ENCODE assay signal across 24 cellular contexts in genomic region chr12:21757665-21758064, GRCh38. TPM values are rescaled to one million over a fixed set of nuclear protein-coding genes. Genes with fewer than 3 reads are reported as not detected.
DNase-seq lines count a peak whose midpoint lies in the region; ATAC-seq and TF ChIP-seq lines count a peak whose summit lies in the region.
"Had no signal": no experiment of that assay in that cellular context is flagged by ENCODE, and none has a peak within 500 bp of the region (broad histone marks: within the 10 kb centered on the region; RNA-seq: fewer than 3 reads in every experiment).

No MANE protein-coding gene starts in this region.

- peak; percentile 90 for ATAC-seq in left lobe of liver
- peak; percentile 91 to 96 (median 94) for ATAC-seq in right lobe of liver
- ATAC-seq: A549, GM23338, HCT116 had no signal

- peak overlapping the region; percentile 34 for H3K27ac Mint-ChIP-seq in Caco-2 (ENCODE audit: unreplicated experiment)
- H3K27ac Mint-ChIP-seq: CD14-positive monocyte; CD4-positive, alpha-beta T cell; CD8-positive, alpha-beta memory T cell; GM23338; H9 had no signal

- H3K4me3 ChIP-seq in Caco-2 (ENCODE audit: low read depth, low read length) (no peak overlapping the region), right lobe of liver (peak overlapping the region in 2 of 3 donors; percentile 9 to 35), MG63 (no peak overlapping the region)
- H3K4me3 ChIP-seq: A549; BLaER1 treated with 17β-estradiol and CSF1 and Interleukin-3, amounts not matched to agents 10 nM and 100 nM; GM23338 had no signal

- TF ChIP-seq CTCF in Caco-2 (IDR thresholded peaks at IDR 0.05; ENCODE audit: insufficient read depth in 1 of 2, low read depth in 1 of 2, low read length in 1 of 2, severe bottlenecking in 1 of 2, unreplicated experiment in 1 of 2) (no peak), right lobe of liver (IDR thresholded peaks at IDR 0.05) (no peak)

- BruUV-seq in Caco-2 (replicated peaks; lab: Mats Ljungman, UMichigan) = no TSS peak

- no peaks in the 10 kb centered on the region for H3K27me3 ChIP-seq in Caco-2 (replicated peaks; ENCODE audit: control insufficient read depth, insufficient read depth, low read length)
- H3K27me3 ChIP-seq in right lobe of liver = no peaks in the 10 kb centered on the region
- no peaks in the 10 kb centered on the region for H3K27me3 ChIP-seq in MG63
- H3K27me3 ChIP-seq: BE2C; BLaER1 treated with 17β-estradiol and CSF1 and Interleukin-3, amounts not matched to agents 10 nM and 100 nM had no signal

- peaks cover 23% of the 10 kb centered on the region for H3K4me1 Mint-ChIP-seq in Caco-2 (ENCODE audit: low read depth, unreplicated experiment)
- H3K4me1 Mint-ChIP-seq: CD14-positive monocyte; CD8-positive, alpha-beta memory T cell; GM23338; H9 had no signal

- H3K9me3 ChIP-seq in Caco-2 (no peaks in the 10 kb centered on the region; the same call in 1 of the 2 replicates), right lobe of liver (no peaks in the 10 kb centered on the region), MG63 (no peaks in the 10 kb centered on the region)
- H3K9me3 ChIP-seq: A549; BE2C; BLaER1 treated with 17β-estradiol and CSF1 and Interleukin-3, amounts not matched to agents 10 nM and 100 nM had no signal

- H3K27ac ChIP-seq in right lobe of liver = peak overlapping the region; percentile 16 to 90 (median 76)
- H3K27ac ChIP-seq: A549; BLaER1 treated with 17β-estradiol and CSF1 and Interleukin-3, amounts not matched to agents 10 nM and 100 nM had no signal

- intact Hi-C loops in Caco-2 (cut with micrococcal nuclease; ENCODE audit: unreplicated experiment) (loop anchor here (5.0 kb wide), 1 partner anchor 60 kb away; no protein-coding TSS in a partner anchor), right lobe of liver (cut with DNase I) (no loop called here)

- H3K4me1 ChIP-seq in Caco-2 (peaks cover 17% of the 10 kb centered on the region), right lobe of liver (peaks cover 0 to 18% (median 5%) of the 10 kb centered on the region in 4 donors)
- H3K4me1 ChIP-seq: A549; BE2C; BLaER1 treated with 17β-estradiol and CSF1 and Interleukin-3, amounts not matched to agents 10 nM and 100 nM had no signal

- CTCF ChIA-PET in Caco-2 (lab: Charles Lee) = no interaction called here

- no peaks in the 10 kb centered on the region for H3K36me3 ChIP-seq in Caco-2 (ENCODE audit: control insufficient read depth, insufficient read depth, low read length)
- H3K36me3 ChIP-seq in right lobe of liver = no peaks in the 10 kb centered on the region
- no peaks in the 10 kb centered on the region for H3K36me3 ChIP-seq in MG63
- H3K36me3 ChIP-seq: BE2C; BLaER1 treated with 17β-estradiol and CSF1 and Interleukin-3, amounts not matched to agents 10 nM and 100 nM had no signal

- peak; percentile 76 for TF ChIP-seq POLR2A in right lobe of liver (IDR thresholded peaks at IDR 0.05)

- DNase-seq in Caco-2 (peak in 1 of 2 experiments; percentile 36), left lobe of liver (ENCODE audit: low spot score) (peak; percentile 77), right lobe of liver (peak in 1 of 3 donors; percentile 77), MG63 (no peak), NCI-H526 treated with DMSO at 0.1 percent for 48 hours (lab: John Stamatoyannopoulos, UW) (no peak)
- no peak for DNase-seq in effector CD4-positive, alpha-beta T cell
- DNase-seq: 8988T; ACHN; AML-193; BE2C; Calu3; CD4-positive, alpha-beta T cell; CD8-positive, alpha-beta memory T cell; DMS53; DMS79 treated with DMSO at 0.1 percent for 48 hours; GF-D8; H9 had no signal

- 24% methylated on average over 3 of the region's 3 CpGs for WGBS in right lobe of liver (ENCODE audit: insufficient coverage, low coverage, low lambda C conversion rate, missing lambda C conversion rate)

- H3K4me3 Mint-ChIP-seq in Caco-2 (ENCODE audit: unreplicated experiment) = peak overlapping the region; percentile 26
- H3K4me3 Mint-ChIP-seq: CD14-positive monocyte; CD4-positive, alpha-beta T cell; CD8-positive, alpha-beta memory T cell; GM23338; H9 had no signal

- peaks cover under 1% of the 10 kb centered on the region for H3K36me3 Mint-ChIP-seq in Caco-2 (ENCODE audit: insufficient read depth, unreplicated experiment)
- H3K36me3 Mint-ChIP-seq: CD14-positive monocyte; CD8-positive, alpha-beta memory T cell had no signal

- POLR2A ChIA-PET in Caco-2 (lab: Charles Lee) = interaction anchor here (0.7 to 1.0 kb wide), 2 partner anchors 17 to 256 kb away, joined by 3 to 5 read pairs; partner anchors contain the start of genes KCNJ8 and RECQL

- peaks cover 14% of the 10 kb centered on the region for H3K9me3 Mint-ChIP-seq in Caco-2 (ENCODE audit: unreplicated experiment)
- H3K9me3 Mint-ChIP-seq: CD4-positive, alpha-beta T cell; CD8-positive, alpha-beta memory T cell; GM23338; H9 had no signal

- no peaks in the 10 kb centered on the region for H3K27me3 Mint-ChIP-seq in Caco-2 (ENCODE audit: insufficient read depth, unreplicated experiment)

RNA-seq across cellular contexts. Expression of gene KCNJ8, which starts 16.8 kb away (rescaled TPM):
- total RNA-seq in Caco-2 (2022) = 88.7 and 90.2 TPM in 2 replicates
- 26.0 TPM for total RNA-seq in left lobe of liver
- total RNA-seq in right lobe of liver = 10 to 100 TPM in 5 of 6 experiments, 1 to 10 TPM in 1; 9.1 to 37.5 (median 25.4) TPM
- not detected in 2 replicates for total RNA-seq in MG63 (2014; rRNA removed; shearing (Covaris generic); ENCODE audit: low replicate concordance)
- total RNA-seq: Calu3; CD4-positive, alpha-beta T cell; CD8-positive, alpha-beta memory T cell; Daoy; G401 had no signal

Comparison
In these comparisons a context has a peak if more than half of its experiments do, and no peak if none do; other contexts are left out.
1. H3K4me3 ChIP-seq: peak in right lobe of liver (2 of 3); none in Caco-2 (single experiment) and MG63 (single experiment).
2. RNA of gene KCNJ8, which starts 16.8 kb away (total RNA-seq): 88.7 to 90.2 TPM in Caco-2, 9.1 to 37.5 TPM in right lobe of liver and 26.0 TPM in left lobe of liver (single experiment); not detected in MG63; every median in the first group is over 10 times any median in the second.